ENCODE assay signal across 17 cellular contexts in the genomic region with DNA sequence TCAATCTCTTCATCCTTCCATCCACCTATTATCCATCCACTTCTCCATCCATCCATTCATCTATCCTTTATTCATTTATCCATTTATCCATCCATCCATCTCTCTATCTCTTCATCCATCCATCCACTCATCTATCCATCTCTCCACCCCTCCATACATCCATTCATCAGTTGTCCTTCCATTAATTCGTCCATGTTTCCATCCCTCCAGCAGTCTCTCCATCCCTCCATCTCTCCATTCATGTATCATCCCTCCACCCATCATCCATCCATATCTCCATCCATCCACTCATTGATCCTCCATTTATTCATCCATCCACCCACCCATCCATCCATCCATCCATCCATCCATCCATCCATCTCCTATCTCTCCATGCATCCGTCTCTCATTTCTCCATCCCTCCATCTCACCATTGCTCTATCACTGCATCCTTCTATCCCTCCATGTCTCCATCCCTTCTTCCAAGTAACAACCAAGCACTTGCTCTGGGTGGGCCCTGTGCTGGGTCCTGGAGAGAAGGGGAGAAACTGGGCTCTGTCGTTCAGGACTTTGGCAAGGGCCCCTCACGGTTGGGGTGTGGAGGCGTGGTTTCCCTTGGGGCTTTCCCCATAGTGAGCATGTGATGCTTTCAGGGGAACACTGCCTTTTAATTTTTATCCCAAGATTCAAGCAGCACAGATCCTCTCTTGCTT. TPM values are rescaled to one million over a fixed set of nuclear protein-coding genes. Genes with fewer than 3 reads are reported as not detected.
DNase-seq lines count a peak whose midpoint lies in the region; ATAC-seq and TF ChIP-seq lines count a peak whose summit lies in the region.
"Had no signal": no experiment of that assay in that cellular context is flagged by ENCODE, and none has a peak within 500 bp of the region (broad histone marks: within the 10 kb centered on the region; RNA-seq: fewer than 3 reads in every experiment).

No MANE protein-coding gene starts in this region.

- H3K9ac ChIP-seq in OCI-LY3 (ENCODE audit: low read length): no peak overlapping the region
- H3K9ac ChIP-seq: BLaER1 had no signal

- intact Hi-C loops in cardiac septum (cut with DNase I): no loop called here
- intact Hi-C loops in right cardiac atrium (cut with DNase I): no loop called here
- intact Hi-C loops in spleen (cut with DNase I; ENCODE audit: low total_unique reads): no loop called here

- DNase-seq in cardiac septum (ENCODE audit: low spot score) (peak; percentile 6), right cardiac atrium (no peak), endothelial cell (ENCODE audit: low spot score) (no peak), spleen (peak; percentile 27), germinal center (ENCODE audit: low spot score) (no peak)
- DNase-seq: 8988T, AML-193, Caco-2, DMS53, GF-D8, HCEC 1CT had no signal

- peak overlapping the region; percentile 48 for H3K4me3 Mint-ChIP-seq in endothelial cell (ENCODE audit: unreplicated experiment)
- H3K4me3 Mint-ChIP-seq: CD8-positive, alpha-beta memory T cell had no signal

- peak overlapping the region; percentile 48 for H3K4me2 ChIP-seq in OCI-LY3 (ENCODE audit: low read length)
- H3K4me2 ChIP-seq: BLaER1 had no signal

- peaks cover 4% of the 10 kb centered on the region for H3K4me1 Mint-ChIP-seq in endothelial cell (ENCODE audit: unreplicated experiment)
- H3K4me1 Mint-ChIP-seq: CD8-positive, alpha-beta memory T cell had no signal

- no peak overlapping the region for H3K4me3 ChIP-seq in right cardiac atrium (ENCODE audit: low read length)
- H3K4me3 ChIP-seq in OCI-LY3 (ENCODE audit: low read length): peak overlapping the region; percentile 32; the same call in 1 of the 2 replicates
- H3K4me3 ChIP-seq in spleen: no peak overlapping the region
- H3K4me3 ChIP-seq: BLaER1 had no signal

- ATAC-seq in right cardiac atrium (no peak), HG03520 (IDR thresholded peaks at IDR 0.05; ENCODE audit: unreplicated experiment) (no peak), HG03378 (IDR thresholded peaks at IDR 0.05; ENCODE audit: unreplicated experiment) (no peak)

- H3K27ac ChIP-seq in right cardiac atrium (ENCODE audit: low read length) (no peak overlapping the region), OCI-LY3 (ENCODE audit: low read length) (no peak overlapping the region), spleen (no peak overlapping the region)
- H3K27ac ChIP-seq: BLaER1 had no signal

- H3K27ac Mint-ChIP-seq in endothelial cell (ENCODE audit: unreplicated experiment): no peak overlapping the region

- H3K36me3 Mint-ChIP-seq in endothelial cell (ENCODE audit: low read depth, unreplicated experiment): peaks cover 14% of the 10 kb centered on the region
- H3K36me3 Mint-ChIP-seq: CD8-positive, alpha-beta memory T cell had no signal

- H3K36me3 ChIP-seq in OCI-LY3 (replicated peaks; ENCODE audit: low read depth, low read length) (no peaks in the 10 kb centered on the region), spleen (no peaks in the 10 kb centered on the region)
- H3K36me3 ChIP-seq: BLaER1 had no signal

- H2AFZ ChIP-seq in OCI-LY3 (ENCODE audit: low read depth, low read length): peak overlapping the region; percentile 6; the same call in 1 of the 2 replicates

- TF ChIP-seq CTCF in OCI-LY3 (IDR thresholded peaks at IDR 0.05; ENCODE audit: low read depth, low read length): no peak
- no peak for TF ChIP-seq CTCF in endothelial cell (IDR thresholded peaks at IDR 0.05; ENCODE audit: unreplicated experiment)
- TF ChIP-seq CTCF in spleen (IDR thresholded peaks at IDR 0.05 in 8 of 11, conservative IDR thresholded peaks at IDR 0.05 in 3 of 11): no peak

- H3K9me3 ChIP-seq in right cardiac atrium (ENCODE audit: control insufficient read depth, low read length) (no peaks in the 10 kb centered on the region), OCI-LY3 (ENCODE audit: insufficient read depth, low read length) (no peaks in the 10 kb centered on the region), spleen (no peaks in the 10 kb centered on the region)
- H3K9me3 ChIP-seq: BLaER1 had no signal

- no peaks in the 10 kb centered on the region for H3K27me3 ChIP-seq in right cardiac atrium (ENCODE audit: control insufficient read depth, insufficient read depth)
- no peaks in the 10 kb centered on the region for H3K27me3 ChIP-seq in OCI-LY3 (ENCODE audit: low read depth, low read length)
- peaks cover 0 to 12% (median 0%) of the 10 kb centered on the region in 7 donors for H3K27me3 ChIP-seq in spleen (replicated peaks in 1 of 7)
- H3K27me3 ChIP-seq: BLaER1 had no signal

- no peaks in the 10 kb centered on the region for H3K79me2 ChIP-seq in OCI-LY3 (ENCODE audit: low read length)

- no peaks in the 10 kb centered on the region for H4K20me1 ChIP-seq in OCI-LY3 (ENCODE audit: insufficient read depth, low read length)
- H4K20me1 ChIP-seq: BLaER1 had no signal

- 72% methylated on average over 5 of the region's 5 CpGs for WGBS in right cardiac atrium
- WGBS in spleen, 5 donors: 55 to 65% (median 58%) methylated on average over 5 of the region's 5 CpGs

- H3K4me1 ChIP-seq in right cardiac atrium (ENCODE audit: control insufficient read depth, insufficient read depth, low read length): no peaks in the 10 kb centered on the region
- peaks cover 13% of the 10 kb centered on the region for H3K4me1 ChIP-seq in OCI-LY3 (ENCODE audit: low read length)
- H3K4me1 ChIP-seq in spleen: no peaks in the 10 kb centered on the region
- H3K4me1 ChIP-seq: BLaER1 had no signal

- TF ChIP-seq POLR2A in spleen (IDR thresholded peaks at IDR 0.05): no peak

- H3K27me3 Mint-ChIP-seq in endothelial cell (ENCODE audit: unreplicated experiment): peaks cover 8% of the 10 kb centered on the region

- H3K9me3 Mint-ChIP-seq in endothelial cell (ENCODE audit: unreplicated experiment): no peaks in the 10 kb centered on the region
- H3K9me3 Mint-ChIP-seq: CD8-positive, alpha-beta memory T cell had no signal

RNA-seq across cellular contexts. Expression of a gene that starts 43.3 kb away (rescaled TPM):
- total RNA-seq in cardiac septum: 0.19 TPM
- total RNA-seq in right cardiac atrium: under 1 TPM in 3 of 4 donors, not detected in 1; 0.17 to 0.56 (median 0.25) TPM
- polyA plus RNA-seq in right cardiac atrium: 0.07 TPM
- not detected for total RNA-seq in endothelial cell (ENCODE audit: unreplicated experiment)
- total RNA-seq in spleen: 1 to 10 TPM in 4 of 7 donors, under 1 TPM in 3; 0.44 to 2.0 (median 1.1) TPM
- under 1 TPM; 0.02 to 0.29 (median 0.05) TPM for polyA plus RNA-seq in spleen
- total RNA-seq: HT-29 had no signal
- polyA plus RNA-seq: CD8-positive, alpha-beta memory T cell had no signal

Comparison
In these comparisons a context has a peak if more than half of its experiments do, and no peak if none do; other contexts are left out.
1. DNase-seq: peak in cardiac septum (single experiment) and spleen (single experiment); none in right cardiac atrium (0 of 3), endothelial cell (single experiment) and germinal center (single experiment).